ENCODE assay signal across 8 cellular contexts in the genomic region with DNA sequence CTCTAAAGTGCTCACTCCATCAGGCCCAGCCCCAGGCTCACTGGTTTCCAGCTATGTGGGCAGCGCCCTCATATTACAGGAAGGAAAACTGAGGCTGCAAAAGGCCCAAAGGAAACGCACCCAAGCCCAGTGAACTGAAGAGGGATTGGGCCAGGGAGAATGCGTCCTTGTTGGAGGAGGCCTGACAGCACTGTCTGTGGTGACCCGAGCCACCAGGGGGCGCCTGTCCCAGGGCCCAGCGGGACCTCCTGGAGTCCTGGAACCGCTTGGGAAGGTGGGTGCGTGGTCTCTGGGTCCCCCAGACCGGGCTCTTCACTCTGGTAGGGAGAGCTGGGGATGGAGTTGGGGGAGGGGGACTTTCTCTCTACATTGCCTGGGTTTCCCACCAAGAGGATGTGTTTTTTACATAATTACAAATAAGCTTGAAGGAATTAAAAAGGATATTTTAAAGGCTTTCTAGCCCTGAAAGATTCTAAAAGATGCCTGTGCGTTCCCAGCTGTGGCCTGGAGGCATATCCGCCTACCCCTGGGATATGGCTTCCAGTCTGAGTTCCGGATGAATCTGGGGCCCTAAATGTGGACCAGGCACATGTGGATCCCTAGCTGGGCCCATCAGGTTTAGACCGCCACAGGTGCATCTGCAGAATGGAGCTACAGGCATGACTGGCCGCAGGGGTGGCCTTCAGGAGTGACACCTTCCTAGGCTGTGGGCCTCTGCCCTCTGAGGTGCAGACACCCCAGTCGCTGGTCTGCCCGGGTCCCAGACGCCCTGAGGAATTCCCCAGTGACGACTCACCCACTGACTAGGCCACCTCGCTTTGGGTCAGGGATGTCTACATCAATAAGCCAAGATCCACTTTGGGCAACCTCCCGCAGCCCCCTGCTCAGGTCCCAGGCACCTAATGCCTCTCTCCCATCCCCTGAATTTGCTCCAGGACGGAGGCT. TPM values are rescaled to one million over a fixed set of nuclear protein-coding genes. Genes with fewer than 3 reads are reported as not detected.
DNase-seq lines count a peak whose midpoint lies in the region; ATAC-seq, FAIRE-seq and TF ChIP-seq lines count a peak whose summit lies in the region.

No MANE protein-coding gene starts in this region.

- no peaks in the 10 kb centered on the region for H3K9me3 Mint-ChIP-seq in activated T-cell treated with anti-CD3 and anti-CD28 coated beads, Interleukin-2, amount 50 U/mL, for 72 hours
- H3K9me3 Mint-ChIP-seq in nephron: no peaks in the 10 kb centered on the region

- no peaks in the 10 kb centered on the region for H3K36me3 Mint-ChIP-seq in activated T-cell treated with anti-CD3 and anti-CD28 coated beads, Interleukin-2, amount 50 U/mL, for 72 hours (ENCODE audit: insufficient read depth in 2 of 2)
- no peaks in the 10 kb centered on the region for H3K36me3 Mint-ChIP-seq in nephron (ENCODE audit: low read depth)

- peak; percentile 85 to 90 for ATAC-seq in activated T-cell treated with anti-CD3 and anti-CD28 coated beads, Interleukin-2, amount 50 U/mL, for 72 hours (replicated peaks in 1 of 2)
- ATAC-seq in GM19463 (IDR thresholded peaks at IDR 0.05; ENCODE audit: unreplicated experiment): no peak

- peak; percentile 90 for TF ChIP-seq CTCF in fibroblast of mammary gland (conservative IDR thresholded peaks at IDR 0.05; ENCODE audit: control insufficient read depth, insufficient read depth, low read depth, low read length)
- TF ChIP-seq CTCF in nephron (IDR thresholded peaks at IDR 0.05; ENCODE audit: unreplicated experiment in 3 of 3): peak; percentile 91 to 94 (median 94)

- peak overlapping the region in 1 of 2 donors; percentile 46 for H3K4me3 Mint-ChIP-seq in activated T-cell treated with anti-CD3 and anti-CD28 coated beads, Interleukin-2, amount 50 U/mL, for 72 hours
- no peak overlapping the region for H3K4me3 Mint-ChIP-seq in nephron

- no peak overlapping the region for H3K4me3 ChIP-seq in fibroblast of mammary gland (ENCODE audit: control insufficient read depth, low read depth, low read length)

- DNase-seq in EL: peak; percentile 71
- peak; percentile 80 for DNase-seq in HPDE6-E6E7 (ENCODE audit: extremely low spot score)
- peak; percentile 35 for DNase-seq in RCC 7860 (ENCODE audit: low spot score)
- DNase-seq in activated T-cell treated with anti-CD3 and anti-CD28 coated beads, Interleukin-2, amount 50 U/mL, for 72 hours: peak; percentile 87 to 92
- DNase-seq in fibroblast of mammary gland (ENCODE audit: low read depth): peak; percentile 67
- DNase-seq in stimulated activated naive CD4-positive, alpha-beta T cell treated with Interleukin-2 at 50 U/mL for 16 hours (lab: John Stamatoyannopoulos, UW): peak; percentile 79

- peaks cover 26% of the 10 kb centered on the region for H3K4me1 Mint-ChIP-seq in activated T-cell treated with anti-CD3 and anti-CD28 coated beads, Interleukin-2, amount 50 U/mL, for 72 hours (ENCODE audit: low read depth)
- no peaks in the 10 kb centered on the region for H3K4me1 Mint-ChIP-seq in nephron

- FAIRE-seq in RCC 7860 (lab: Jason Lieb, UNC): no peak

- H3K27me3 Mint-ChIP-seq in activated T-cell treated with anti-CD3 and anti-CD28 coated beads, Interleukin-2, amount 50 U/mL, for 72 hours (ENCODE audit: low read depth): no peaks in the 10 kb centered on the region
- H3K27me3 Mint-ChIP-seq in nephron (ENCODE audit: low read depth): peaks cover 6% of the 10 kb centered on the region

- peak overlapping the region; percentile 51 for H3K27ac Mint-ChIP-seq in activated T-cell treated with anti-CD3 and anti-CD28 coated beads, Interleukin-2, amount 50 U/mL, for 72 hours
- no peak overlapping the region for H3K27ac Mint-ChIP-seq in nephron

RNA-seq across cellular contexts. Expression of gene SPI1, which starts 4.2 kb away (rescaled TPM):
- under 1 TPM; 0.35 to 0.55 TPM for total RNA-seq in activated T-cell treated with anti-CD3 and anti-CD28 coated beads, Interleukin-2, amount 50 U/mL, for 72 hours

RNA-seq across cellular contexts. Expression of gene MYBPC3, which starts 21.6 kb away (rescaled TPM):
- not detected for total RNA-seq in activated T-cell treated with anti-CD3 and anti-CD28 coated beads, Interleukin-2, amount 50 U/mL, for 72 hours

RNA-seq across cellular contexts. Expression of gene SLC39A13, which starts 34.2 kb away (rescaled TPM):
- total RNA-seq in activated T-cell treated with anti-CD3 and anti-CD28 coated beads, Interleukin-2, amount 50 U/mL, for 72 hours: 10 to 100 TPM; 16.2 to 21.0 TPM

RNA-seq across cellular contexts. Expression of gene PSMC3, which starts 52.1 kb away (rescaled TPM):
- 100 to 1,000 TPM; 121 to 149 TPM for total RNA-seq in activated T-cell treated with anti-CD3 and anti-CD28 coated beads, Interleukin-2, amount 50 U/mL, for 72 hours

Comparison
In these comparisons a context has a peak if more than half of its experiments do, and no peak if none do; other contexts are left out.
1. DNase-seq: peak in every context shown above with its lines; median percentile 90 in activated T-cell treated with anti-CD3 and anti-CD28 coated beads, Interleukin-2, amount 50 U/mL, for 72 hours; 80 in HPDE6-E6E7; 79 in stimulated activated naive CD4-positive, alpha-beta T cell treated with Interleukin-2 at 50 U/mL for 16 hours; 71 in EL; 67 in fibroblast of mammary gland; 35 in RCC 7860.